18 cellular contexts compared by ENCODE assay signal in the genomic region with DNA sequence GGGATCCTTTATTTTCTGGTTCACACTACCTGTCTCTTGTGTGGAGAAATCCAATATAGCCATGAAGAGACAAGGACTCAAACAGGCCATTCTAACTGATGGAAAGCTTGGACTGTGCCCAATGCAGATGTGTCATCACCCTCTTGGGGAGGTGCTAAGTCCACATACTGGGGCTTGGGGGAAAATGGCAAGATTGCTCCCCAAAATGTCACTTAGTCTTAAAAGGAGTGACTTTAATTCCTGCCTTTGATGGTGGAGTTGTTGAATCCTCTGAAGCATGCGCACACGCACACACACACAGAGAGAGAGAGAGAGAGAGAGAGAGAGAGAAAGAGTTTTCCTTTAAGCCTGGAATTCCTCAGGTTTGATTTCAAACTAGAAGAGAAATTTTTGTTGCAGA.
DNase-seq lines count a peak whose midpoint lies in the region; TF ChIP-seq lines count a peak whose summit lies in the region.
"Had no signal": no experiment of that assay in that cellular context is flagged by ENCODE, and none has a peak within 500 bp of the region (broad histone marks: within the 10 kb centered on the region; RNA-seq: fewer than 3 reads in every experiment).

No MANE protein-coding gene starts in this region.

- H3K4me3 ChIP-seq in fibroblast of the aortic adventitia (ENCODE audit: low read depth, low read length) (no peak overlapping the region), PC-9 (no peak overlapping the region)
- H3K4me3 ChIP-seq: GM12878, ovary, Peyer's patch, vagina had no signal

- peak overlapping the region; percentile 56 for H3K27ac Mint-ChIP-seq in nephron progenitor cell
- H3K27ac Mint-ChIP-seq: activated B cell treated with CpG ODN at 0.5 μM for 24 hours; H9; T-helper 1 cell treated with Interleukin-12 subunit alpha and Interleukin-12 subunit beta and Interleukin-4 antibody, amounts not matched to agents 30 μg/mL and 1 μg/mL, for 36 hours had no signal

- peaks cover 7% of the 10 kb centered on the region for H3K36me3 Mint-ChIP-seq in nephron progenitor cell (ENCODE audit: low read depth)

- CTCF ChIA-PET in PC-9 (lab: Charles Lee): no interaction called here

- BruUV-seq in PC-9 (replicated peaks; lab: Mats Ljungman, UMichigan): no TSS peak

- no peaks in the 10 kb centered on the region for H3K27me3 Mint-ChIP-seq in nephron progenitor cell (ENCODE audit: low read depth, poor library complexity)
- H3K27me3 Mint-ChIP-seq: activated B cell treated with CpG ODN at 0.5 μM for 24 hours had no signal

- no peak overlapping the region for H2AFZ ChIP-seq in PC-9

- no peaks in the 10 kb centered on the region for H4K20me1 ChIP-seq in PC-9 (ENCODE audit: insufficient read depth)

- H3K36me3 ChIP-seq in PC-9 (ENCODE audit: low read depth): no peaks in the 10 kb centered on the region
- H3K36me3 ChIP-seq: ovary, Peyer's patch, vagina had no signal

- TF ChIP-seq CTCF in fibroblast of the aortic adventitia (IDR thresholded peaks at IDR 0.05; ENCODE audit: insufficient read depth, low read length): no peak
- TF ChIP-seq CTCF in nephron progenitor cell (IDR thresholded peaks at IDR 0.05): no peak
- no peak for TF ChIP-seq CTCF in PC-9 (conservative IDR thresholded peaks at IDR 0.05)

- H3K4me1 Mint-ChIP-seq in nephron progenitor cell: peaks cover 56% of the 10 kb centered on the region
- H3K4me1 Mint-ChIP-seq: activated B cell treated with CpG ODN at 0.5 μM for 24 hours had no signal

- no peaks in the 10 kb centered on the region for H3F3A ChIP-seq in PC-9 (ENCODE audit: insufficient read depth, low read depth)

- no peaks in the 10 kb centered on the region for H3K9me2 ChIP-seq in PC-9 (ENCODE audit: insufficient read depth)

- H3K4me2 ChIP-seq in PC-9: no peak overlapping the region

- no peaks in the 10 kb centered on the region for H3K27me3 ChIP-seq in PC-9 (ENCODE audit: insufficient read depth, low read depth)
- H3K27me3 ChIP-seq: ovary, Peyer's patch, vagina had no signal

- peaks cover 14% of the 10 kb centered on the region; the same call in 1 of the 2 replicates for H3K4me1 ChIP-seq in PC-9 (replicated peaks; ENCODE audit: insufficient read depth)
- H3K4me1 ChIP-seq: Peyer's patch, vagina had no signal

- H3K9me3 ChIP-seq in PC-9 (ENCODE audit: insufficient read depth, low read depth): no peaks in the 10 kb centered on the region
- H3K9me3 ChIP-seq: ovary, Peyer's patch, vagina had no signal

- H3K27ac ChIP-seq in PC-9: no peak overlapping the region
- H3K27ac ChIP-seq: ovary, Peyer's patch, vagina had no signal

- no peak overlapping the region for H3K4me3 Mint-ChIP-seq in nephron progenitor cell
- H3K4me3 Mint-ChIP-seq: activated B cell treated with CpG ODN at 0.5 μM for 24 hours; H9; T-helper 1 cell treated with Interleukin-12 subunit alpha and Interleukin-12 subunit beta and Interleukin-4 antibody, amounts not matched to agents 30 μg/mL and 1 μg/mL, for 36 hours had no signal

- POLR2A ChIA-PET in PC-9 (lab: Charles Lee; ENCODE audit: unreplicated experiment): no interaction called here

- H3K9me3 Mint-ChIP-seq in nephron progenitor cell: peaks cover 21% of the 10 kb centered on the region
- H3K9me3 Mint-ChIP-seq: T-helper 1 cell treated with Interleukin-12 subunit alpha and Interleukin-12 subunit beta and Interleukin-4 antibody, amounts not matched to agents 30 μg/mL and 1 μg/mL, for 36 hours had no signal

- intact Hi-C loops in PC-9 (cut with micrococcal nuclease; ENCODE audit: unreplicated experiment): no loop called here

- DNase-seq in ELR (ENCODE audit: low read depth) (peak; percentile 4), amniotic epithelial cell (ENCODE audit: low read depth) (peak; percentile 66), fibroblast of the aortic adventitia (ENCODE audit: low read depth) (peak; percentile 25), nephron progenitor cell (no peak), NCI-H69 (lab: John Stamatoyannopoulos, UW) (no peak), midbrain (lab: John Stamatoyannopoulos, UW) (no peak), GM19240 (ENCODE audit: insufficient read length, low spot score) (no peak), PC-9 (no peak)
- DNase-seq: activated B cell treated with CpG ODN at 0.5 μM for 24 hours; activated CD8-positive, alpha-beta memory T cell treated with anti-CD3 and anti-CD28 coated beads for 24 hours; H9; islet precursor cell; Peyer's patch; stimulated activated naive CD8-positive, alpha-beta T cell treated with anti-CD3 and anti-CD28 coated beads, Interleukin-15, Interleukin-2, amounts not matched to agents 100 U/mL and 50 U/mL, for 24 hours had no signal

- no peaks in the 10 kb centered on the region for H3K79me2 ChIP-seq in PC-9 (ENCODE audit: low read depth)

Comparison
In these comparisons a context has a peak if more than half of its experiments do, and no peak if none do; other contexts are left out.
1. DNase-seq: peak in ELR (single experiment), amniotic epithelial cell (single experiment) and fibroblast of the aortic adventitia (single experiment); none in nephron progenitor cell (single experiment), NCI-H69 (single experiment), midbrain (single experiment), GM19240 (single experiment) and PC-9 (0 of 2).